Comparison of ENCODE assay signal across 14 cellular contexts in the genomic region with DNA sequence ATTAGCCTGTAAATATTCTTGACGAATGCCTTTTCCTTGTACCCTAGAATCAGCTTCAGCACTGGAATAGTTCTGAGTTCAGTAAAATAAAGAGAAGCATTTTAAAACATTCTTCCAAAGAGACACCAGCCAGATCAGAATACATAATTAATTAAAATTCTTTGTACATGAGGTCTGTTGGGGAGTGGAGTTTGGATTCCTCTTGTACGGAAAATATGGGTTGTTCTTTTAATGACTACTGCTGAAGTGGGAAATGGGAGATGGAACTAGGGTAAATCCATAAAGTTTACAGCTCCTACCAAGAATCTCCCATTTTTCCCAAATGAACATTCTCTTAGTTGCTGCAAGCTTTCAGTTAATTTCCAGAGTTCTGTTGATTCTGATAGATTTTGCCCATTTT.
DNase-seq lines count a peak whose midpoint lies in the region; ATAC-seq, FAIRE-seq and TF ChIP-seq lines count a peak whose summit lies in the region.
"Had no signal": no experiment of that assay in that cellular context is flagged by ENCODE, and none has a peak within 500 bp of the region (broad histone marks: within the 10 kb centered on the region; RNA-seq: fewer than 3 reads in every experiment).

No MANE protein-coding gene starts in this region.

- no peak for TF ChIP-seq CTCF in BJ (IDR thresholded peaks at IDR 0.05; ENCODE audit: insufficient read depth, low read depth, low read length)
- no peak for TF ChIP-seq CTCF in endothelial cell of umbilical vein (IDR thresholded peaks at IDR 0.05; ENCODE audit: extremely low read depth in 1 of 2, insufficient read depth in 1 of 2, low read depth in 1 of 2, low read length in 2 of 2)
- TF ChIP-seq CTCF in smooth muscle cell (IDR thresholded peaks at IDR 0.05; ENCODE audit: borderline replicate concordance, insufficient read depth, poor library complexity, severe bottlenecking), result no peak

- CTCF ChIA-PET in BJ (lab: Yijun Ruan, JAX) (no interaction called here), endothelial cell of umbilical vein (lab: Charles Lee) (interaction anchor here (1.0 to 1.9 kb wide), 5 partner anchors 8 to 129 kb away, joined by 3 to 7 read pairs (median 4); no protein-coding TSS in a partner anchor)

- WGBS in smooth muscle cell (ENCODE audit: low lambda C conversion rate), result 74% methylated on average over 2 of the region's 2 CpGs

- H3K27me3 ChIP-seq in BJ (ENCODE audit: control insufficient read depth, insufficient read depth, low read length) (no peaks in the 10 kb centered on the region), endothelial cell of umbilical vein (ENCODE audit: control insufficient read depth in 2 of 2, insufficient read depth in 2 of 2, low read length in 2 of 2) (no peaks in the 10 kb centered on the region), smooth muscle cell (ENCODE audit: low read depth) (no peaks in the 10 kb centered on the region)
- H3K27me3 ChIP-seq: BLaER1 had no signal

- POLR2A ChIA-PET in BJ (lab: Charles Lee) (no interaction called here), endothelial cell of umbilical vein (lab: Charles Lee) (no interaction called here)

- H3K4me3 ChIP-seq in BJ (ENCODE audit: low read depth, low read length) (no peak overlapping the region), endothelial cell of umbilical vein (replicated peaks in 1 of 3; ENCODE audit: insufficient read depth in 1 of 3, low read depth in 1 of 3, low read length in 3 of 3) (no peak overlapping the region), smooth muscle cell (no peak overlapping the region)
- H3K4me3 ChIP-seq: BLaER1 had no signal

- peaks cover 3% of the 10 kb centered on the region for H3F3A ChIP-seq in smooth muscle cell (ENCODE audit: low read depth)

- peak; percentile 14 for DNase-seq in BJ (ENCODE audit: low read depth)
- peak; percentile 22 for DNase-seq in M059J (ENCODE audit: low read depth)
- DNase-seq in endothelial cell of umbilical vein (ENCODE audit: low read depth, low spot score), result no peak
- no peak for DNase-seq in smooth muscle cell (lab: John Stamatoyannopoulos, UW; ENCODE audit: unreplicated experiment)
- no peak for DNase-seq in amygdala (lab: John Stamatoyannopoulos, UW)
- DNase-seq in cerebellar nuclear complex (lab: John Stamatoyannopoulos, UW), result no peak
- DNase-seq: Caco-2; CD8-positive, alpha-beta memory T cell; DND-41; GOT3; H9 had no signal

- H3K9me1 ChIP-seq in endothelial cell of umbilical vein (replicated peaks; ENCODE audit: control insufficient read depth, extremely low read depth, insufficient read depth, low read length), result no peaks in the 10 kb centered on the region

- no peak overlapping the region for H3K9ac ChIP-seq in endothelial cell of umbilical vein (replicated peaks; ENCODE audit: extremely low read depth, insufficient read depth, low read length)
- H3K9ac ChIP-seq in smooth muscle cell (ENCODE audit: low read depth), result no peak overlapping the region
- H3K9ac ChIP-seq: BLaER1 had no signal

- dilution Hi-C loops in endothelial cell of umbilical vein (cut with MboI; ENCODE audit: extremely low pct_ligation_motif_present, low sequenced_read_pairs), result no loop called here

- no TSS peak for BruUV-seq in endothelial cell of umbilical vein (replicated peaks; lab: Mats Ljungman, UMichigan)

- ATAC-seq in GM21360 (IDR thresholded peaks at IDR 0.05; ENCODE audit: unreplicated experiment), result no peak

- H3K36me3 ChIP-seq in BJ (ENCODE audit: control insufficient read depth, insufficient read depth, low read length) (no peaks in the 10 kb centered on the region), endothelial cell of umbilical vein (ENCODE audit: control insufficient read depth in 2 of 2, extremely low read depth in 1 of 2, insufficient read depth in 2 of 2, low read length in 2 of 2) (no peaks in the 10 kb centered on the region), smooth muscle cell (ENCODE audit: low read depth) (no peaks in the 10 kb centered on the region)
- H3K36me3 ChIP-seq: BLaER1 had no signal

- peak overlapping the region; percentile 62 for H3K4me2 ChIP-seq in endothelial cell of umbilical vein (ENCODE audit: insufficient read depth, low read length)
- peak overlapping the region; percentile 1 for H3K4me2 ChIP-seq in smooth muscle cell
- H3K4me2 ChIP-seq: BLaER1 had no signal

- H3K79me2 ChIP-seq in endothelial cell of umbilical vein (ENCODE audit: control insufficient read depth, insufficient read depth, low read length) (no peaks in the 10 kb centered on the region), smooth muscle cell (ENCODE audit: low read depth) (no peaks in the 10 kb centered on the region)

- peaks cover 36% of the 10 kb centered on the region for H3K4me1 ChIP-seq in endothelial cell of umbilical vein (ENCODE audit: control insufficient read depth, extremely low read depth, insufficient read depth, low read length)
- peaks cover 8% of the 10 kb centered on the region for H3K4me1 ChIP-seq in smooth muscle cell (ENCODE audit: low read depth)
- H3K4me1 ChIP-seq: BLaER1 had no signal

- H4K20me1 ChIP-seq in endothelial cell of umbilical vein (replicated peaks; ENCODE audit: control insufficient read depth, extremely low read depth, insufficient read depth, low read length) (no peaks in the 10 kb centered on the region), smooth muscle cell (ENCODE audit: low read depth) (no peaks in the 10 kb centered on the region)
- H4K20me1 ChIP-seq: BLaER1 had no signal

- intact Hi-C loops in endothelial cell of umbilical vein (cut with micrococcal nuclease), result loop anchor here (2.0 kb wide), 1 partner anchor 29 kb away; no protein-coding TSS in a partner anchor

- H3K9me3 ChIP-seq in endothelial cell of umbilical vein (replicated peaks; ENCODE audit: control insufficient read depth, insufficient read depth, low read length) (no peaks in the 10 kb centered on the region), smooth muscle cell (replicated peaks; ENCODE audit: low read depth) (no peaks in the 10 kb centered on the region)
- H3K9me3 ChIP-seq: BLaER1 had no signal

- no peak overlapping the region for H2AFZ ChIP-seq in endothelial cell of umbilical vein (ENCODE audit: low read depth, low read length)
- H2AFZ ChIP-seq in smooth muscle cell (ENCODE audit: low read depth), result no peak overlapping the region

- H3K27ac ChIP-seq in endothelial cell of umbilical vein (ENCODE audit: insufficient read depth, low read depth, low read length) (peak overlapping the region; percentile 32), smooth muscle cell (ENCODE audit: low read depth) (no peak overlapping the region)
- H3K27ac ChIP-seq: BLaER1 had no signal

- no peak for FAIRE-seq in endothelial cell of umbilical vein (lab: Jason Lieb, UNC)
- FAIRE-seq: A204.1 had no signal

- TF ChIP-seq POLR2A in endothelial cell of umbilical vein (IDR thresholded peaks at IDR 0.05; ENCODE audit: low read depth, low read length), result no peak

TF ChIP-seq in endothelial cell of umbilical vein, 7 proteins besides CTCF, POLR2A, EP300 and RAD21:
- no peak for TF ChIP-seq EZH2 (IDR thresholded peaks at IDR 0.05; ENCODE audit: borderline replicate concordance, low read depth, low read length, severe bottlenecking)
- no peak for TF ChIP-seq JUN (IDR thresholded peaks at IDR 0.05; ENCODE audit: borderline replicate concordance, insufficient read depth, insufficient read length, low read depth)
- no peak for TF ChIP-seq GATA2 (IDR thresholded peaks at IDR 0.05; ENCODE audit: insufficient read depth, insufficient read length, low read depth, low read length)
- TF ChIP-seq MYC (IDR thresholded peaks at IDR 0.05; ENCODE audit: low read depth, low read length), result no peak
- no peak for TF ChIP-seq FOS (IDR thresholded peaks at IDR 0.05; ENCODE audit: borderline replicate concordance, insufficient read depth, low read length)
- TF ChIP-seq POLR2AphosphoS5 (IDR thresholded peaks at IDR 0.05; ENCODE audit: insufficient read depth, low read depth, low read length), result no peak
- TF ChIP-seq, protein P1, sequence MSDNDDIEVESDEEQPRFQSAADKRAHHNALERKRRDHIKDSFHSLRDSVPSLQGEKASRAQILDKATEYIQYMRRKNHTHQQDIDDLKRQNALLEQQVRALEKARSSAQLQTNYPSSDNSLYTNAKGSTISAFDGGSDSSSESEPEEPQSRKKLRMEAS (IDR thresholded peaks at IDR 0.05; ENCODE audit: insufficient read depth, insufficient read length), result no peak

Comparison
In these comparisons a context has a peak if more than half of its experiments do, and no peak if none do; other contexts are left out.
1. DNase-seq: peak in BJ (single experiment) and M059J (single experiment); none in endothelial cell of umbilical vein (single experiment), smooth muscle cell (single experiment), amygdala (0 of 56) and cerebellar nuclear complex (0 of 2).